ENCODE assay signal across 14 cellular contexts in genomic region chr14:30993071-30993470, GRCh38. TPM values are rescaled to one million over a fixed set of nuclear protein-coding genes. Genes with fewer than 3 reads are reported as not detected.
DNase-seq lines count a peak whose midpoint lies in the region; ATAC-seq and TF ChIP-seq lines count a peak whose summit lies in the region.
"Had no signal": no experiment of that assay in that cellular context is flagged by ENCODE, and none has a peak within 500 bp of the region (broad histone marks: within the 10 kb centered on the region; RNA-seq: fewer than 3 reads in every experiment).

No MANE protein-coding gene starts in this region.

- peaks cover 7% of the 10 kb centered on the region for H3K9me3 Mint-ChIP-seq in activated CD4-positive, alpha-beta memory T cell treated with anti-CD3 and anti-CD28 coated beads for 36 hours
- H3K9me3 Mint-ChIP-seq in activated CD4-positive, alpha-beta memory T cell treated with anti-CD3 and anti-CD28 coated beads, Interleukin-2, amount 10 ng/mL, durations not matched to agents 7 days and 5 days, result peaks cover 7% of the 10 kb centered on the region
- H3K9me3 Mint-ChIP-seq in activated naive CD4-positive, alpha-beta T cell treated with anti-CD3 and anti-CD28 coated beads, Interleukin-2, amount 50 U/mL, for 72 hours, result peaks cover 0 to 5% of the 10 kb centered on the region in 2 donors
- H3K9me3 Mint-ChIP-seq in activated T-helper 17 cell treated with anti-CD3 and anti-CD28 coated beads, Interleukin-2, amount 50 U/mL, for 72 hours, result no peaks in the 10 kb centered on the region
- H3K9me3 Mint-ChIP-seq: H9 had no signal

- H3K4me3 Mint-ChIP-seq in activated CD4-positive, alpha-beta memory T cell treated with anti-CD3 and anti-CD28 coated beads for 36 hours, result no peak overlapping the region
- no peak overlapping the region for H3K4me3 Mint-ChIP-seq in activated CD4-positive, alpha-beta memory T cell treated with anti-CD3 and anti-CD28 coated beads, Interleukin-2, amount 10 ng/mL, durations not matched to agents 7 days and 5 days
- no peak overlapping the region for H3K4me3 Mint-ChIP-seq in activated T-helper 17 cell treated with anti-CD3 and anti-CD28 coated beads, Interleukin-2, amount 50 U/mL, for 72 hours
- H3K4me3 Mint-ChIP-seq: B cell; CD8-positive, alpha-beta T cell; H9 had no signal

- H3K9me3 ChIP-seq in psoas muscle, result peaks cover 3% of the 10 kb centered on the region

- intact Hi-C loops in activated CD4-positive, alpha-beta memory T cell treated with anti-CD3 and anti-CD28 coated beads for 36 hours (cut with micrococcal nuclease), result loop anchor here (10.0 kb wide), 1 partner anchor 212 kb away; the partner anchor contains the start of gene HECTD1
- intact Hi-C loops in psoas muscle (cut with DNase I), result no loop called here

- DNase-seq in activated CD4-positive, alpha-beta memory T cell treated with anti-CD3 and anti-CD28 coated beads for 36 hours, result peak; percentile 31
- DNase-seq in activated CD4-positive, alpha-beta memory T cell treated with anti-CD3 and anti-CD28 coated beads, Interleukin-2, amount 10 ng/mL, durations not matched to agents 7 days and 5 days, result no peak
- no peak for DNase-seq in activated naive CD4-positive, alpha-beta T cell treated with anti-CD3 and anti-CD28 coated beads, Interleukin-2, amount 50 U/mL, for 72 hours (ENCODE audit: low spot score in 2 of 2)
- DNase-seq in activated naive CD4-positive, alpha-beta T cell treated with Interleukin-2 at 50 U/mL for 16 hours, result no peak
- no peak for DNase-seq in psoas muscle
- DNase-seq: Calu3; CD8-positive, alpha-beta T cell; DMS79 treated with DMSO at 0.1 percent for 48 hours; GF-D8; H9 had no signal

- no peaks in the 10 kb centered on the region for H3K27me3 Mint-ChIP-seq in activated CD4-positive, alpha-beta memory T cell treated with anti-CD3 and anti-CD28 coated beads for 36 hours
- H3K27me3 Mint-ChIP-seq in activated CD4-positive, alpha-beta memory T cell treated with anti-CD3 and anti-CD28 coated beads, Interleukin-2, amount 10 ng/mL, durations not matched to agents 7 days and 5 days, result no peaks in the 10 kb centered on the region
- no peaks in the 10 kb centered on the region for H3K27me3 Mint-ChIP-seq in activated T-helper 17 cell treated with anti-CD3 and anti-CD28 coated beads, Interleukin-2, amount 50 U/mL, for 72 hours
- H3K27me3 Mint-ChIP-seq: B cell had no signal

- peak; percentile 69 to 90 for ATAC-seq in activated naive CD4-positive, alpha-beta T cell treated with anti-CD3 and anti-CD28 coated beads, Interleukin-2, amount 50 U/mL, for 72 hours
- ATAC-seq in activated T-helper 17 cell treated with anti-CD3 and anti-CD28 coated beads, Interleukin-2, amount 50 U/mL, for 72 hours (replicated peaks), result peak; percentile 80
- ATAC-seq in psoas muscle, result no peak
- ATAC-seq in HG02885 (IDR thresholded peaks at IDR 0.05; ENCODE audit: poor library complexity, unreplicated experiment), result no peak
- ATAC-seq: CD8-positive, alpha-beta T cell had no signal

- no peaks in the 10 kb centered on the region for H3K27me3 ChIP-seq in psoas muscle (ENCODE audit: insufficient read depth in 3 of 3, low read length in 2 of 3)
- H3K27me3 ChIP-seq: BLaER1 treated with 17β-estradiol and CSF1 and Interleukin-3, amounts not matched to agents 10 nM and 100 nM had no signal

- H3K4me3 ChIP-seq in psoas muscle, result no peak overlapping the region
- H3K4me3 ChIP-seq: BLaER1 treated with 17β-estradiol and CSF1 and Interleukin-3, amounts not matched to agents 10 nM and 100 nM had no signal

- H3K4me1 Mint-ChIP-seq in activated CD4-positive, alpha-beta memory T cell treated with anti-CD3 and anti-CD28 coated beads for 36 hours (ENCODE audit: low read depth), result peaks cover 56% of the 10 kb centered on the region
- peaks cover 22% of the 10 kb centered on the region for H3K4me1 Mint-ChIP-seq in activated CD4-positive, alpha-beta memory T cell treated with anti-CD3 and anti-CD28 coated beads, Interleukin-2, amount 10 ng/mL, durations not matched to agents 7 days and 5 days
- peaks cover 36% of the 10 kb centered on the region for H3K4me1 Mint-ChIP-seq in activated T-helper 17 cell treated with anti-CD3 and anti-CD28 coated beads, Interleukin-2, amount 50 U/mL, for 72 hours

- TF ChIP-seq CTCF in psoas muscle (IDR thresholded peaks at IDR 0.05), result no peak

- peaks cover 71% of the 10 kb centered on the region for H3K4me1 ChIP-seq in psoas muscle

- H3K27ac ChIP-seq in psoas muscle, result peak overlapping the region; percentile 83

- POLR2A ChIA-PET in activated CD4-positive, alpha-beta memory T cell treated with anti-CD3 and anti-CD28 coated beads for 36 hours (lab: Charles Lee), result no interaction called here
- POLR2A ChIA-PET in activated CD4-positive, alpha-beta memory T cell treated with anti-CD3 and anti-CD28 coated beads, Interleukin-2, amount 10 ng/mL, durations not matched to agents 7 days and 5 days (lab: Charles Lee), result no interaction called here

- CTCF ChIA-PET in activated CD4-positive, alpha-beta memory T cell treated with anti-CD3 and anti-CD28 coated beads for 36 hours (lab: Charles Lee), result interaction anchor here (0.6 to 1.3 kb wide), 3 partner anchors 23 to 114 kb away, joined by 3 to 4 read pairs (median 3); no protein-coding TSS in a partner anchor
- CTCF ChIA-PET in activated CD4-positive, alpha-beta memory T cell treated with anti-CD3 and anti-CD28 coated beads, Interleukin-2, amount 10 ng/mL, durations not matched to agents 7 days and 5 days (lab: Charles Lee), result no interaction called here

- peaks cover 9% of the 10 kb centered on the region for H3K36me3 Mint-ChIP-seq in activated CD4-positive, alpha-beta memory T cell treated with anti-CD3 and anti-CD28 coated beads for 36 hours
- H3K36me3 Mint-ChIP-seq in activated CD4-positive, alpha-beta memory T cell treated with anti-CD3 and anti-CD28 coated beads, Interleukin-2, amount 10 ng/mL, durations not matched to agents 7 days and 5 days (ENCODE audit: low read depth), result peaks cover 17% of the 10 kb centered on the region
- H3K36me3 Mint-ChIP-seq in activated naive CD4-positive, alpha-beta T cell treated with anti-CD3 and anti-CD28 coated beads, Interleukin-2, amount 50 U/mL, for 72 hours, result peaks cover 0 to 7% of the 10 kb centered on the region in 2 donors
- no peaks in the 10 kb centered on the region for H3K36me3 Mint-ChIP-seq in activated T-helper 17 cell treated with anti-CD3 and anti-CD28 coated beads, Interleukin-2, amount 50 U/mL, for 72 hours (ENCODE audit: low read depth)

- peaks cover under 1 to 3% of the 10 kb centered on the region in 2 donors for H3K36me3 ChIP-seq in psoas muscle (ENCODE audit: insufficient read depth in 1 of 2, low read depth in 1 of 2)

- H3K27ac Mint-ChIP-seq in activated CD4-positive, alpha-beta memory T cell treated with anti-CD3 and anti-CD28 coated beads for 36 hours, result no peak overlapping the region
- H3K27ac Mint-ChIP-seq in activated CD4-positive, alpha-beta memory T cell treated with anti-CD3 and anti-CD28 coated beads, Interleukin-2, amount 10 ng/mL, durations not matched to agents 7 days and 5 days, result no peak overlapping the region
- H3K27ac Mint-ChIP-seq in activated naive CD4-positive, alpha-beta T cell treated with anti-CD3 and anti-CD28 coated beads, Interleukin-2, amount 50 U/mL, for 72 hours, result no peak overlapping the region
- H3K27ac Mint-ChIP-seq in activated T-helper 17 cell treated with anti-CD3 and anti-CD28 coated beads, Interleukin-2, amount 50 U/mL, for 72 hours, result no peak overlapping the region
- H3K27ac Mint-ChIP-seq: B cell; CD8-positive, alpha-beta T cell had no signal

RNA-seq across cellular contexts. Expression of gene AP4S1, which starts 32.4 kb away (rescaled TPM):
- 1 to 10 TPM; 3.9 to 5.9 TPM for total RNA-seq in activated CD4-positive, alpha-beta memory T cell treated with anti-CD3 and anti-CD28 coated beads for 36 hours
- 1 to 10 TPM; 3.7 to 4.2 TPM for total RNA-seq in activated CD4-positive, alpha-beta memory T cell treated with anti-CD3 and anti-CD28 coated beads, Interleukin-2, amount 10 ng/mL, durations not matched to agents 7 days and 5 days
- 1 to 10 TPM; 2.8 to 4.0 TPM for total RNA-seq in activated naive CD4-positive, alpha-beta T cell treated with anti-CD3 and anti-CD28 coated beads, Interleukin-2, amount 50 U/mL, for 72 hours
- total RNA-seq in activated T-helper 17 cell treated with anti-CD3 and anti-CD28 coated beads, Interleukin-2, amount 50 U/mL, for 72 hours, result 1 to 10 TPM; 4.3 to 5.9 TPM
- 10 to 100 TPM in 1 of 4 donors, 1 to 10 TPM in 3; 4.2 to 13.9 (median 7.2) TPM for total RNA-seq in psoas muscle
- 1 to 10 TPM; 4.2 to 9.8 (median 4.8) TPM for polyA plus RNA-seq in psoas muscle

RNA-seq across cellular contexts. Expression of gene STRN3, which starts 33.1 kb away (rescaled TPM):
- 10 to 100 TPM; 17.4 to 19.4 TPM for total RNA-seq in activated CD4-positive, alpha-beta memory T cell treated with anti-CD3 and anti-CD28 coated beads for 36 hours
- total RNA-seq in activated CD4-positive, alpha-beta memory T cell treated with anti-CD3 and anti-CD28 coated beads, Interleukin-2, amount 10 ng/mL, durations not matched to agents 7 days and 5 days, result 10 to 100 TPM; 22.3 to 25.4 TPM
- total RNA-seq in activated naive CD4-positive, alpha-beta T cell treated with anti-CD3 and anti-CD28 coated beads, Interleukin-2, amount 50 U/mL, for 72 hours, result 10 to 100 TPM; 22.5 to 25.9 TPM
- 10 to 100 TPM; 18.6 to 31.1 TPM for total RNA-seq in activated T-helper 17 cell treated with anti-CD3 and anti-CD28 coated beads, Interleukin-2, amount 50 U/mL, for 72 hours
- 100 to 1,000 TPM in 2 of 4 donors, 10 to 100 TPM in 2; 80.2 to 154 (median 95.4) TPM for total RNA-seq in psoas muscle
- 10 to 100 TPM; 28.2 to 45.9 (median 31.5) TPM for polyA plus RNA-seq in psoas muscle

Comparison
In these comparisons a context has a peak if more than half of its experiments do, and no peak if none do; other contexts are left out.
1. ATAC-seq: peak in activated naive CD4-positive, alpha-beta T cell treated with anti-CD3 and anti-CD28 coated beads, Interleukin-2, amount 50 U/mL, for 72 hours (2 of 2) and activated T-helper 17 cell treated with anti-CD3 and anti-CD28 coated beads, Interleukin-2, amount 50 U/mL, for 72 hours (single experiment); none in psoas muscle (0 of 4) and HG02885 (single experiment).